Comparison of ENCODE assay signal across 17 cellular contexts in the genomic region with DNA sequence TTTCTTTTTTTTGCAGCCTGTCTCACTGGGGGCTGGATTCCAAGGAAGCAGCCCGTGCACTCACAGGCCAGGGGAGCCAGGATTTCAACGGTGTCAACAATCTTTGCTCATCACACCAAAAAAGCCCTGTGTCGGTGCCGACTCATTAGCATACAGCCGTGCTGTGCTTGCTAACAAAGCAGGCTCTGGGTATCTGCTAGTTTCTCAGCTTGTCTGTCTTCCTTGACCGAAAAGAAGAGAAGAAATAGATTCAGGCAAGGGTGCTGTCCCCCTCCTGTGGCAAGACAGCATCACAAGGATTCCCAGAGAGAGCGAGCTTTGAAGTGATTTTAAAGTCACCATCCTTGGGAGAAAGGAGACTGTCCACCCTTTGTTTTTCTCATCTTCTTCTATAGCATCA.
DNase-seq lines count a peak whose midpoint lies in the region; TF ChIP-seq lines count a peak whose summit lies in the region.
"Had no signal": no experiment of that assay in that cellular context is flagged by ENCODE, and none has a peak within 500 bp of the region (broad histone marks: within the 10 kb centered on the region; RNA-seq: fewer than 3 reads in every experiment).

No MANE protein-coding gene starts in this region.

- H3K4me1 ChIP-seq in neuronal stem cell (ENCODE audit: control insufficient read depth in 2 of 2, insufficient read depth in 1 of 2, low read depth in 1 of 2, low read length in 2 of 2) (peaks cover 39 to 45% of the 10 kb centered on the region in 2 donors), adrenal gland (replicated peaks in 1 of 2) (peaks cover 10 to 29% of the 10 kb centered on the region in 2 donors)

- H3K27ac Mint-ChIP-seq in mesothelial cell of epicardium, result no peak overlapping the region
- H3K27ac Mint-ChIP-seq: stimulated activated effector memory CD8-positive, alpha-beta T cell treated with anti-CD3 and anti-CD28 coated beads, Interleukin-12 subunit alpha, Interleukin-12 subunit beta, amount 100 ng/mL, for 72 hours; T-cell had no signal

- H2BK12ac ChIP-seq in neuronal stem cell (ENCODE audit: low read length), result no peak overlapping the region

- H2AFZ ChIP-seq in neuronal stem cell (ENCODE audit: low read length), result peak overlapping the region; percentile 66

- in situ Hi-C loops in G401 (cut with HindIII; ENCODE audit: low sequenced_read_pairs), result no loop called here

- H3K27me3 ChIP-seq in neuronal stem cell (ENCODE audit: control insufficient read depth in 3 of 3, insufficient read depth in 3 of 3, low read depth in 1 of 3, low read length in 3 of 3) (no peaks in the 10 kb centered on the region), adrenal gland (no peaks in the 10 kb centered on the region)
- H3K27me3 ChIP-seq: BLaER1 treated with 17β-estradiol and CSF1 and Interleukin-3, amounts not matched to agents 10 nM and 100 nM; upper lobe of right lung had no signal

- peak overlapping the region; percentile 48 for H2BK5ac ChIP-seq in neuronal stem cell (ENCODE audit: low read length)

- H3K4me3 ChIP-seq in neuronal stem cell (ENCODE audit: low read length in 2 of 2) (no peak overlapping the region), adrenal gland (no peak overlapping the region)
- H3K4me3 ChIP-seq: BLaER1 treated with 17β-estradiol and CSF1 and Interleukin-3, amounts not matched to agents 10 nM and 100 nM; lung; upper lobe of right lung had no signal

- H3K4me2 ChIP-seq in neuronal stem cell (ENCODE audit: insufficient read depth, low read length, poor library complexity, severe bottlenecking), result no peak overlapping the region

- H3K4ac ChIP-seq in neuronal stem cell (ENCODE audit: low read length), result no peak overlapping the region

- TF ChIP-seq POLR2A in adrenal gland (IDR thresholded peaks at IDR 0.05), result no peak

- no peak overlapping the region for H3K23ac ChIP-seq in neuronal stem cell (ENCODE audit: low read depth, low read length, poor library complexity)

- H3K18ac ChIP-seq in neuronal stem cell (ENCODE audit: low read length), result peak overlapping the region; percentile 33

- no peak overlapping the region for H3K4me3 Mint-ChIP-seq in mesothelial cell of epicardium
- H3K4me3 Mint-ChIP-seq: stimulated activated effector memory CD8-positive, alpha-beta T cell treated with anti-CD3 and anti-CD28 coated beads, Interleukin-12 subunit alpha, Interleukin-12 subunit beta, amount 100 ng/mL, for 72 hours; T-cell had no signal

- H3K27ac ChIP-seq in neuronal stem cell (replicated peaks; ENCODE audit: low read length) (peak overlapping the region; percentile 80), adrenal gland (no peak overlapping the region)
- H3K27ac ChIP-seq: upper lobe of right lung had no signal

- H3K79me1 ChIP-seq in neuronal stem cell (ENCODE audit: low read depth, low read length), result no peaks in the 10 kb centered on the region

- no peaks in the 10 kb centered on the region for H3K36me3 ChIP-seq in neuronal stem cell (replicated peaks in 1 of 2; ENCODE audit: control insufficient read depth in 2 of 2, insufficient read depth in 2 of 2, low read length in 2 of 2)
- H3K36me3 ChIP-seq in adrenal gland (replicated peaks in 1 of 2), result no peaks in the 10 kb centered on the region
- H3K36me3 ChIP-seq: upper lobe of right lung had no signal

- no peak overlapping the region for H2BK15ac ChIP-seq in neuronal stem cell (ENCODE audit: low read length)

- H4K91ac ChIP-seq in neuronal stem cell (ENCODE audit: low read depth, low read length, poor library complexity), result no peak overlapping the region

- H4K8ac ChIP-seq in neuronal stem cell (ENCODE audit: low read depth, low read length), result no peak overlapping the region

- H3K36me3 Mint-ChIP-seq in mesothelial cell of epicardium, result no peaks in the 10 kb centered on the region

- no peak overlapping the region for H3K9ac ChIP-seq in neuronal stem cell (ENCODE audit: low read depth, low read length, poor library complexity)
- H3K9ac ChIP-seq: BLaER1 treated with 17β-estradiol and CSF1 and Interleukin-3, amounts not matched to agents 10 nM and 100 nM had no signal

- intact Hi-C loops in adrenal gland (cut with DNase I), result no loop called here

- TF ChIP-seq CTCF in adrenal gland (IDR thresholded peaks at IDR 0.05) (no peak), mesothelial cell of epicardium (IDR thresholded peaks at IDR 0.05; ENCODE audit: unreplicated experiment) (no peak)

- DNase-seq in G401 (ENCODE audit: low spot score) (peak; percentile 87), NCI-H446 (lab: John Stamatoyannopoulos, UW) (peak; percentile 80 to 85), cerebellum (ENCODE audit: low spot score) (peak; percentile 67), neuronal stem cell (ENCODE audit: low spot score) (no peak), UCSD-AML1 (lab: John Stamatoyannopoulos, UW; ENCODE audit: unreplicated experiment) (no peak), adrenal gland (no peak), mesothelial cell of epicardium (ENCODE audit: low spot score in 2 of 2, unreplicated experiment in 2 of 2) (no peak)
- DNase-seq: activated gamma-delta T cell treated with Interleukin-2 at 50 U/mL for 16 hours; effector memory CD4-positive, alpha-beta T cell; EL; HCEC 1CT; IMR-90; T-cell; upper lobe of right lung had no signal

- H2AK5ac ChIP-seq in neuronal stem cell (ENCODE audit: low read depth, low read length), result no peak overlapping the region

- peak overlapping the region; percentile 35 for H2BK120ac ChIP-seq in neuronal stem cell (ENCODE audit: low read depth, low read length)

- H3K9me3 ChIP-seq in neuronal stem cell (replicated peaks in 1 of 2; ENCODE audit: control insufficient read depth in 2 of 2, insufficient read depth in 1 of 2, low read depth in 1 of 2, low read length in 2 of 2) (no peaks in the 10 kb centered on the region), adrenal gland (replicated peaks in 1 of 3) (no peaks in the 10 kb centered on the region)
- H3K9me3 ChIP-seq: BLaER1 treated with 17β-estradiol and CSF1 and Interleukin-3, amounts not matched to agents 10 nM and 100 nM; upper lobe of right lung had no signal

- H3K4me1 Mint-ChIP-seq in mesothelial cell of epicardium, result peaks cover 28% of the 10 kb centered on the region

- no peaks in the 10 kb centered on the region for H3K27me3 Mint-ChIP-seq in mesothelial cell of epicardium (ENCODE audit: low read depth)
- H3K27me3 Mint-ChIP-seq: T-cell had no signal

- H3K9me3 Mint-ChIP-seq in mesothelial cell of epicardium, result no peaks in the 10 kb centered on the region
- H3K9me3 Mint-ChIP-seq: stimulated activated effector memory CD8-positive, alpha-beta T cell treated with anti-CD3 and anti-CD28 coated beads, Interleukin-12 subunit alpha, Interleukin-12 subunit beta, amount 100 ng/mL, for 72 hours; T-cell had no signal

- no CpG with 5 or more reads among the region's 7 CpGs for WGBS in neuronal stem cell (ENCODE audit: extremely low coverage in 2 of 2, insufficient read length in 2 of 2, insufficient replicate concordance in 1 of 2), 2 donors
- 85 to 90% (median 87%) methylated on average over 7 of the region's 7 CpGs for WGBS in adrenal gland, 4 donors

- no peak overlapping the region for H3K14ac ChIP-seq in neuronal stem cell (ENCODE audit: low read length)

Comparison
In these comparisons a context has a peak if more than half of its experiments do, and no peak if none do; other contexts are left out.
1. DNase-seq: peak in G401 (single experiment), NCI-H446 (2 of 2) and cerebellum (single experiment); none in neuronal stem cell (single experiment), UCSD-AML1 (single experiment), adrenal gland (0 of 7) and mesothelial cell of epicardium (0 of 2).